Comparison of ENCODE assay signal across 39 cellular contexts in the genomic region with DNA sequence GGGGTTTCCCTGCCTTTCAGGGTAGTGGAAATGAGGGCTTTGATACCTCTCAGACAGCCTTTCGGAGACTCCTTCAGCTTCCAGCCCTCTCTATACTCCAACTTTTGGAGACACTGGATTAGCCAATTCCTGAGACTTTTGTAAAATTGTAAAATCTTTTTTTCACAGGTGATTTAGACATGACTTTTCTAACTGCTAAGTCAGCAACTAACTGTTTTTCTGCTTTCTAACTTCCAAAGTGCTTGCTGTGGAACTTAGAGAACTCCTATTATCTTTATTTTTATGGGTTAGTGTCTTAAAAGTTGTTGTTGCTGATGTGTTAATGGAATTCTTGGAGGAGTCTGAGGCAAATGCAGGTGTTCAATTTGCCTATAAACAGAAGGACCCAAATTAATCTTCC.
"Had no signal": no experiment of that assay in that cellular context is flagged by ENCODE, and none has a peak within 500 bp of the region (broad histone marks: within the 10 kb centered on the region; RNA-seq: fewer than 3 reads in every experiment).

No MANE protein-coding gene starts in this region.

- H3K4me3 ChIP-seq: ascending aorta, cardiac muscle cell had no signal

- H3K4me3 Mint-ChIP-seq: activated B cell treated with CpG ODN at 0.5 μM for 24 hours; activated CD4-positive, alpha-beta memory T cell treated with anti-CD3 and anti-CD28 coated beads for 36 hours; activated CD4-positive, alpha-beta T cell treated with anti-CD3 and anti-CD28 coated beads, Interleukin-2, amount 10 ng/mL, durations not matched to agents 24 days and 14 days; activated CD8-positive, alpha-beta T cell treated with anti-CD3 and anti-CD28 coated beads for 36 hours; activated naive CD4-positive, alpha-beta T cell treated with anti-CD3 and anti-CD28 coated beads, Interleukin-2, amount 10 ng/mL, durations not matched to agents 7 days and 5 days; activated naive CD4-positive, alpha-beta T cell treated with anti-CD3 and anti-CD28 coated beads, Interleukin-2, amount 50 U/mL, for 24 hours; activated naive CD8-positive, alpha-beta T cell; activated naive CD8-positive, alpha-beta T cell treated with anti-CD3 and anti-CD28 coated beads, Interleukin-2, amount 10 ng/mL, durations not matched to agents 7 days and 5 days; activated naive CD8-positive, alpha-beta T cell treated with anti-CD3 and anti-CD28 coated beads, Interleukin-2, amount 50 U/mL, for 24 hours; activated T-cell treated with anti-CD3 and anti-CD28 coated beads, Interleukin-2, amount 50 U/mL, for 4 hours; activated T-cell treated with anti-CD3 and anti-CD28 coated beads, Interleukin-2, amount 50 U/mL, for 72 hours; activated T-helper 1 cell treated with anti-CD3 and anti-CD28 coated beads, Interleukin-12 subunit alpha, Interleukin-12 subunit beta, Interleukin-2, Interleukin-4 antibody, amounts not matched to agents 30 ng/mL and 10 ng/mL and 1 ng/mL, durations not matched to agents 14 hours and 24 hours and 36 hours; brain; central memory CD8-positive, alpha-beta T cell; T-helper 1 cell treated with Interleukin-12 subunit alpha and Interleukin-12 subunit beta and Interleukin-4 antibody, amounts not matched to agents 30 μg/mL and 1 μg/mL, for 36 hours; T-helper 2 cell treated with Interferon-gamma antibody and Interleukin-4, amounts not matched to agents 5 μg/mL and 100 μg/mL, for 36 hours had no signal

- H3K4me1 ChIP-seq: ascending aorta had no signal

- FAIRE-seq: bronchial epithelial cell, TTC549 had no signal

- H3K36me3 ChIP-seq: ascending aorta, cardiac muscle cell had no signal

- H3K27me3 Mint-ChIP-seq: activated CD4-positive, alpha-beta T cell treated with anti-CD3 and anti-CD28 coated beads, Interleukin-2, amount 10 ng/mL, durations not matched to agents 24 days and 14 days; activated CD8-positive, alpha-beta T cell treated with anti-CD3 and anti-CD28 coated beads for 36 hours; activated naive CD4-positive, alpha-beta T cell treated with anti-CD3 and anti-CD28 coated beads, Interleukin-2, amount 50 U/mL, for 24 hours; activated naive CD8-positive, alpha-beta T cell treated with anti-CD3 and anti-CD28 coated beads, Interleukin-2, amount 10 ng/mL, durations not matched to agents 7 days and 5 days; activated naive CD8-positive, alpha-beta T cell treated with anti-CD3 and anti-CD28 coated beads, Interleukin-2, amount 50 U/mL, for 24 hours had no signal

- H3K27ac ChIP-seq: ascending aorta, cardiac muscle cell, VCaP had no signal

- H3K4me1 Mint-ChIP-seq: activated B cell treated with CpG ODN at 0.5 μM for 24 hours; activated naive CD4-positive, alpha-beta T cell treated with anti-CD3 and anti-CD28 coated beads, Interleukin-2, amount 10 ng/mL, durations not matched to agents 7 days and 5 days; activated naive CD4-positive, alpha-beta T cell treated with anti-CD3 and anti-CD28 coated beads, Interleukin-2, amount 50 U/mL, for 24 hours; brain had no signal

- H3K9me3 Mint-ChIP-seq: central memory CD8-positive, alpha-beta T cell had no signal

- DNase-seq: activated B cell treated with CpG ODN at 0.5 μM for 24 hours; activated CD4-positive, alpha-beta T cell treated with anti-CD3 and anti-CD28 coated beads for 4 hours; activated CD4-positive, alpha-beta T cell treated with anti-CD3 and anti-CD28 coated beads, Interleukin-2, amount 10 ng/mL, durations not matched to agents 24 days and 14 days; activated CD4-positive, alpha-beta T cell treated with anti-CD3 and anti-CD28 coated beads, Interleukin-2, amount 50 U/mL, for 1 hour; activated CD4-positive, alpha-beta T cell treated with anti-CD3 and anti-CD28 coated beads, Interleukin-2, amount 50 U/mL, for 4 hours; activated CD4-positive, CD25-positive, alpha-beta regulatory T cell treated with anti-CD3 and anti-CD28 coated beads, Interleukin-2, amount 50 U/mL, for 72 hours; activated CD8-positive, alpha-beta memory T cell treated with anti-CD3 and anti-CD28 coated beads, Interleukin-2, amount 50 U/mL, for 4 hours; activated effector memory CD4-positive, alpha-beta T cell treated with Interleukin-2 at 50 U/mL for 16 hours; activated gamma-delta T cell; activated naive CD4-positive, alpha-beta T cell treated with anti-CD3 and anti-CD28 coated beads, Interleukin-2, amount 10 ng/mL, durations not matched to agents 7 days and 5 days; activated naive CD4-positive, alpha-beta T cell treated with Interleukin-2 at 50 U/mL for 16 hours; activated naive CD8-positive, alpha-beta T cell treated with anti-CD3 and anti-CD28 coated beads, Interleukin-2, amount 10 ng/mL, durations not matched to agents 7 days and 5 days; activated naive CD8-positive, alpha-beta T cell treated with anti-CD3 and anti-CD28 coated beads, Interleukin-2, amount 50 U/mL, for 24 hours; activated T-cell treated with anti-CD3 and anti-CD28 coated beads for 4 hours; activated T-cell treated with anti-CD3 and anti-CD28 coated beads, Interleukin-2, amount 50 U/mL, for 1 hour; activated T-cell treated with anti-CD3 and anti-CD28 coated beads, Interleukin-2, amount 50 U/mL, for 4 hours; activated T-cell treated with anti-CD3 and anti-CD28 coated beads, Interleukin-2, amount 50 U/mL, for 72 hours; amygdala; anterior cingulate cortex; caudate nucleus; cerebellar nuclear complex; T-helper 1 cell; T-helper 2 cell; T-helper 9 cell had no signal

- H3K27me3 ChIP-seq: ascending aorta, cardiac muscle cell had no signal

- ATAC-seq: activated CD8-positive, alpha-beta T cell treated with anti-CD3 and anti-CD28 coated beads for 36 hours; activated naive CD8-positive, alpha-beta T cell treated with anti-CD3 and anti-CD28 coated beads, Interleukin-2, amount 50 U/mL, for 24 hours; activated T-cell treated with anti-CD3 and anti-CD28 coated beads, Interleukin-2, amount 50 U/mL, for 72 hours had no signal

- H3K9me3 ChIP-seq: ascending aorta had no signal

- H3K36me3 Mint-ChIP-seq: brain had no signal

- H3K27ac Mint-ChIP-seq: activated B cell treated with CpG ODN at 0.5 μM for 24 hours; activated CD4-positive, alpha-beta memory T cell treated with anti-CD3 and anti-CD28 coated beads for 36 hours; activated CD4-positive, alpha-beta T cell treated with anti-CD3 and anti-CD28 coated beads, Interleukin-2, amount 10 ng/mL, durations not matched to agents 24 days and 14 days; activated CD8-positive, alpha-beta T cell treated with anti-CD3 and anti-CD28 coated beads for 36 hours; activated naive CD4-positive, alpha-beta T cell treated with anti-CD3 and anti-CD28 coated beads, Interleukin-2, amount 10 ng/mL, durations not matched to agents 7 days and 5 days; activated naive CD4-positive, alpha-beta T cell treated with anti-CD3 and anti-CD28 coated beads, Interleukin-2, amount 50 U/mL, for 24 hours; activated naive CD8-positive, alpha-beta T cell; activated naive CD8-positive, alpha-beta T cell treated with anti-CD3 and anti-CD28 coated beads, Interleukin-2, amount 10 ng/mL, durations not matched to agents 7 days and 5 days; activated naive CD8-positive, alpha-beta T cell treated with anti-CD3 and anti-CD28 coated beads, Interleukin-2, amount 50 U/mL, for 24 hours; activated T-helper 1 cell treated with anti-CD3 and anti-CD28 coated beads, Interleukin-12 subunit alpha, Interleukin-12 subunit beta, Interleukin-2, Interleukin-4 antibody, amounts not matched to agents 30 ng/mL and 10 ng/mL and 1 ng/mL, durations not matched to agents 14 hours and 24 hours and 36 hours; activated T-helper 2 cell treated with anti-CD3 and anti-CD28 coated beads, Interferon-gamma antibody, Interleukin-2, Interleukin-4, amounts not matched to agents 10 μg/mL and 5 μg/mL and 100 μg/mL, durations not matched to agents 14 hours and 24 hours and 36 hours; brain; T-helper 1 cell treated with Interleukin-12 subunit alpha and Interleukin-12 subunit beta and Interleukin-4 antibody, amounts not matched to agents 30 μg/mL and 1 μg/mL, for 36 hours; T-helper 2 cell treated with Interferon-gamma antibody and Interleukin-4, amounts not matched to agents 5 μg/mL and 100 μg/mL, for 36 hours had no signal
